Comparison of ENCODE assay signal across 1 cellular context in genomic region chr6:169811521-169812256, GRCh38.
TF ChIP-seq lines count a peak whose summit lies in the region.

No MANE protein-coding gene starts in this region.

TF ChIP-seq in K562, 482 proteins besides CTCF, POLR2A, EP300 and RAD21 (continued from another document):
- TF ChIP-seq, protein P1, sequence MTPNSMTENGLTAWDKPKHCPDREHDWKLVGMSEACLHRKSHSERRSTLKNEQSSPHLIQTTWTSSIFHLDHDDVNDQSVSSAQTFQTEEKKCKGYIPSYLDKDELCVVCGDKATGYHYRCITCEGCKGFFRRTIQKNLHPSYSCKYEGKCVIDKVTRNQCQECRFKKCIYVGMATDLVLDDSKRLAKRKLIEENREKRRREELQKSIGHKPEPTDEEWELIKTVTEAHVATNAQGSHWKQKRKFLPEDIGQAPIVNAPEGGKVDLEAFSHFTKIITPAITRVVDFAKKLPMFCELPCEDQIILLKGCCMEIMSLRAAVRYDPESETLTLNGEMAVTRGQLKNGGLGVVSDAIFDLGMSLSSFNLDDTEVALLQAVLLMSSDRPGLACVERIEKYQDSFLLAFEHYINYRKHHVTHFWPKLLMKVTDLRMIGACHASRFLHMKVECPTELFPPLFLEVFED (CRISPR knock-in tag; conservative IDR thresholded peaks at IDR 0.05), result no peak
- TF ChIP-seq ZNF280A (IDR thresholded peaks at IDR 0.05; ENCODE audit: low read depth, partially characterized antibody) (no peak), CEBPZ (IDR thresholded peaks at IDR 0.05; ENCODE audit: borderline replicate concordance, low read depth, low read length) (no peak), CBX5 (IDR thresholded peaks at IDR 0.05; ENCODE audit: borderline replicate concordance, low read depth) (no peak), ZNF707 (CRISPR knock-in tag; conservative IDR thresholded peaks at IDR 0.05) (no peak), ZNF3 (CRISPR knock-in tag; IDR thresholded peaks at IDR 0.05) (no peak), NUFIP1 (IDR thresholded peaks at IDR 0.05; ENCODE audit: partially characterized antibody) (no peak)
- TF ChIP-seq, protein P2, sequence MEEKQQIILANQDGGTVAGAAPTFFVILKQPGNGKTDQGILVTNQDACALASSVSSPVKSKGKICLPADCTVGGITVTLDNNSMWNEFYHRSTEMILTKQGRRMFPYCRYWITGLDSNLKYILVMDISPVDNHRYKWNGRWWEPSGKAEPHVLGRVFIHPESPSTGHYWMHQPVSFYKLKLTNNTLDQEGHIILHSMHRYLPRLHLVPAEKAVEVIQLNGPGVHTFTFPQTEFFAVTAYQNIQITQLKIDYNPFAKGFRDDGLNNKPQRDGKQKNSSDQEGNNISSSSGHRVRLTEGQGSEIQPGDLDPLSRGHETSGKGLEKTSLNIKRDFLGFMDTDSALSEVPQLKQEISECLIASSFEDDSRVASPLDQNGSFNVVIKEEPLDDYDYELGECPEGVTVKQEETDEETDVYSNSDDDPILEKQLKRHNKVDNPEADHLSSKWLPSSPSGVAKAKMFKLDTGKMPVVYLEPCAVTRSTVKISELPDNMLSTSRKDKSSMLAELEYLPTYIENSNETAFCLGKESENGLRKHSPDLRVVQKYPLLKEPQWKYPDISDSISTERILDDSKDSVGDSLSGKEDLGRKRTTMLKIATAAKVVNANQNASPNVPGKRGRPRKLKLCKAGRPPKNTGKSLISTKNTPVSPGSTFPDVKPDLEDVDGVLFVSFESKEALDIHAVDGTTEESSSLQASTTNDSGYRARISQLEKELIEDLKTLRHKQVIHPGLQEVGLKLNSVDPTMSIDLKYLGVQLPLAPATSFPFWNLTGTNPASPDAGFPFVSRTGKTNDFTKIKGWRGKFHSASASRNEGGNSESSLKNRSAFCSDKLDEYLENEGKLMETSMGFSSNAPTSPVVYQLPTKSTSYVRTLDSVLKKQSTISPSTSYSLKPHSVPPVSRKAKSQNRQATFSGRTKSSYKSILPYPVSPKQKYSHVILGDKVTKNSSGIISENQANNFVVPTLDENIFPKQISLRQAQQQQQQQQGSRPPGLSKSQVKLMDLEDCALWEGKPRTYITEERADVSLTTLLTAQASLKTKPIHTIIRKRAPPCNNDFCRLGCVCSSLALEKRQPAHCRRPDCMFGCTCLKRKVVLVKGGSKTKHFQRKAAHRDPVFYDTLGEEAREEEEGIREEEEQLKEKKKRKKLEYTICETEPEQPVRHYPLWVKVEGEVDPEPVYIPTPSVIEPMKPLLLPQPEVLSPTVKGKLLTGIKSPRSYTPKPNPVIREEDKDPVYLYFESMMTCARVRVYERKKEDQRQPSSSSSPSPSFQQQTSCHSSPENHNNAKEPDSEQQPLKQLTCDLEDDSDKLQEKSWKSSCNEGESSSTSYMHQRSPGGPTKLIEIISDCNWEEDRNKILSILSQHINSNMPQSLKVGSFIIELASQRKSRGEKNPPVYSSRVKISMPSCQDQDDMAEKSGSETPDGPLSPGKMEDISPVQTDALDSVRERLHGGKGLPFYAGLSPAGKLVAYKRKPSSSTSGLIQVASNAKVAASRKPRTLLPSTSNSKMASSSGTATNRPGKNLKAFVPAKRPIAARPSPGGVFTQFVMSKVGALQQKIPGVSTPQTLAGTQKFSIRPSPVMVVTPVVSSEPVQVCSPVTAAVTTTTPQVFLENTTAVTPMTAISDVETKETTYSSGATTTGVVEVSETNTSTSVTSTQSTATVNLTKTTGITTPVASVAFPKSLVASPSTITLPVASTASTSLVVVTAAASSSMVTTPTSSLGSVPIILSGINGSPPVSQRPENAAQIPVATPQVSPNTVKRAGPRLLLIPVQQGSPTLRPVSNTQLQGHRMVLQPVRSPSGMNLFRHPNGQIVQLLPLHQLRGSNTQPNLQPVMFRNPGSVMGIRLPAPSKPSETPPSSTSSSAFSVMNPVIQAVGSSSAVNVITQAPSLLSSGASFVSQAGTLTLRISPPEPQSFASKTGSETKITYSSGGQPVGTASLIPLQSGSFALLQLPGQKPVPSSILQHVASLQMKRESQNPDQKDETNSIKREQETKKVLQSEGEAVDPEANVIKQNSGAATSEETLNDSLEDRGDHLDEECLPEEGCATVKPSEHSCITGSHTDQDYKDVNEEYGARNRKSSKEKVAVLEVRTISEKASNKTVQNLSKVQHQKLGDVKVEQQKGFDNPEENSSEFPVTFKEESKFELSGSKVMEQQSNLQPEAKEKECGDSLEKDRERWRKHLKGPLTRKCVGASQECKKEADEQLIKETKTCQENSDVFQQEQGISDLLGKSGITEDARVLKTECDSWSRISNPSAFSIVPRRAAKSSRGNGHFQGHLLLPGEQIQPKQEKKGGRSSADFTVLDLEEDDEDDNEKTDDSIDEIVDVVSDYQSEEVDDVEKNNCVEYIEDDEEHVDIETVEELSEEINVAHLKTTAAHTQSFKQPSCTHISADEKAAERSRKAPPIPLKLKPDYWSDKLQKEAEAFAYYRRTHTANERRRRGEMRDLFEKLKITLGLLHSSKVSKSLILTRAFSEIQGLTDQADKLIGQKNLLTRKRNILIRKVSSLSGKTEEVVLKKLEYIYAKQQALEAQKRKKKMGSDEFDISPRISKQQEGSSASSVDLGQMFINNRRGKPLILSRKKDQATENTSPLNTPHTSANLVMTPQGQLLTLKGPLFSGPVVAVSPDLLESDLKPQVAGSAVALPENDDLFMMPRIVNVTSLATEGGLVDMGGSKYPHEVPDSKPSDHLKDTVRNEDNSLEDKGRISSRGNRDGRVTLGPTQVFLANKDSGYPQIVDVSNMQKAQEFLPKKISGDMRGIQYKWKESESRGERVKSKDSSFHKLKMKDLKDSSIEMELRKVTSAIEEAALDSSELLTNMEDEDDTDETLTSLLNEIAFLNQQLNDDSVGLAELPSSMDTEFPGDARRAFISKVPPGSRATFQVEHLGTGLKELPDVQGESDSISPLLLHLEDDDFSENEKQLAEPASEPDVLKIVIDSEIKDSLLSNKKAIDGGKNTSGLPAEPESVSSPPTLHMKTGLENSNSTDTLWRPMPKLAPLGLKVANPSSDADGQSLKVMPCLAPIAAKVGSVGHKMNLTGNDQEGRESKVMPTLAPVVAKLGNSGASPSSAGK (IDR thresholded peaks at IDR 0.05), result no peak
